9 cellular contexts compared by ENCODE assay signal in genomic region chr9:134848504-134848903, GRCh38. TPM values are rescaled to one million over a fixed set of nuclear protein-coding genes. Genes with fewer than 3 reads are reported as not detected.
"Had no signal": no experiment of that assay in that cellular context is flagged by ENCODE, and none has a peak within 500 bp of the region (broad histone marks: within the 10 kb centered on the region; RNA-seq: fewer than 3 reads in every experiment).

No MANE protein-coding gene starts in this region.

- H2AFZ ChIP-seq: GM23338 had no signal

- H3K4me3 ChIP-seq: GM23338, K562 had no signal

- H3K27ac Mint-ChIP-seq: GM23338, H9 had no signal

- ATAC-seq: GM23338, K562 had no signal

- FAIRE-seq: H1, H54, K562 had no signal

- H3K4me3 Mint-ChIP-seq: GM23338, H9 had no signal

- DNase-seq: H9, HCEC 1CT, IMR-90 had no signal

- H3K4me2 ChIP-seq: GM23338 had no signal

- H3K27ac ChIP-seq: HL-60 had no signal

- H3K4me1 Mint-ChIP-seq: GM23338, H9 had no signal

RNA-seq across cellular contexts. Expression of gene FCN2, which starts 32.1 kb away (rescaled TPM):
- total RNA-seq: GM23338, H1, H9, HT1080, IMR-90, K562 had no signal
- polyA plus RNA-seq: GM23338, H1, IMR-90, K562 had no signal
